ENCODE assay signal across 19 cellular contexts in genomic region chr1:208278638-208279037, GRCh38. TPM values are rescaled to one million over a fixed set of nuclear protein-coding genes. Genes with fewer than 3 reads are reported as not detected.
DNase-seq lines count a peak whose midpoint lies in the region; ATAC-seq and TF ChIP-seq lines count a peak whose summit lies in the region.
"Had no signal": no experiment of that assay in that cellular context is flagged by ENCODE, and none has a peak within 500 bp of the region (broad histone marks: within the 10 kb centered on the region; RNA-seq: fewer than 3 reads in every experiment).

No MANE protein-coding gene starts in this region.

- intact Hi-C loops in left ventricle myocardium inferior (cut with micrococcal nuclease): no loop called here
- intact Hi-C loops in cardiac septum (cut with DNase I): no loop called here
- intact Hi-C loops in activated naive CD4-positive, alpha-beta T cell treated with anti-CD3 and anti-CD28 coated beads for 36 hours (cut with micrococcal nuclease): no loop called here

- H3K9me2 ChIP-seq in MM.1S (replicated peaks; ENCODE audit: insufficient read depth, low read length): no peaks in the 10 kb centered on the region

- H3K27ac ChIP-seq in left ventricle myocardium inferior (replicated peaks) (peak overlapping the region; percentile 9), MM.1S (ENCODE audit: low read length) (no peak overlapping the region)
- H3K27ac ChIP-seq: GM23248, SJSA1 had no signal

- peak overlapping the region; percentile 54 for H2AFZ ChIP-seq in MM.1S (ENCODE audit: low read length)
- H2AFZ ChIP-seq: GM23248 had no signal

- H3K27ac Mint-ChIP-seq in activated naive CD4-positive, alpha-beta T cell treated with anti-CD3 and anti-CD28 coated beads for 36 hours: no peak overlapping the region
- H3K27ac Mint-ChIP-seq: CD4-positive, alpha-beta memory T cell; H9 had no signal

- H3K27me3 ChIP-seq in left ventricle myocardium inferior (ENCODE audit: low read depth) (peaks cover 50% of the 10 kb centered on the region), MM.1S (replicated peaks; ENCODE audit: insufficient read depth, low read length) (no peaks in the 10 kb centered on the region)
- H3K27me3 ChIP-seq: SJSA1 had no signal

- H4K20me1 ChIP-seq in MM.1S (ENCODE audit: insufficient read depth, low read length): no peaks in the 10 kb centered on the region

- no peaks in the 10 kb centered on the region for H3K79me2 ChIP-seq in MM.1S (ENCODE audit: low read length)

- H3K4me2 ChIP-seq in MM.1S (ENCODE audit: low read depth, low read length): peak overlapping the region; percentile 36

- no peaks in the 10 kb centered on the region for H3K9me3 Mint-ChIP-seq in activated naive CD4-positive, alpha-beta T cell treated with anti-CD3 and anti-CD28 coated beads for 36 hours
- H3K9me3 Mint-ChIP-seq: CD4-positive, alpha-beta memory T cell; H9 had no signal

- H3K4me1 ChIP-seq in left ventricle myocardium inferior (peaks cover 12% of the 10 kb centered on the region), MM.1S (ENCODE audit: low read length) (peaks cover 19% of the 10 kb centered on the region)

- H3K9me3 ChIP-seq in left ventricle myocardium inferior (replicated peaks) (no peaks in the 10 kb centered on the region), MM.1S (replicated peaks; ENCODE audit: insufficient read depth, low read length) (no peaks in the 10 kb centered on the region)
- H3K9me3 ChIP-seq: SJSA1 had no signal

- TF ChIP-seq CTCF in left ventricle myocardium inferior (IDR thresholded peaks at IDR 0.05; ENCODE audit: borderline replicate concordance) (no peak), MM.1S (IDR thresholded peaks at IDR 0.05; ENCODE audit: low read length) (no peak)

- H3K9ac ChIP-seq in MM.1S (ENCODE audit: low read length): no peak overlapping the region
- H3K9ac ChIP-seq: GM23248 had no signal

- H3K36me3 ChIP-seq in left ventricle myocardium inferior (no peaks in the 10 kb centered on the region), MM.1S (replicated peaks; ENCODE audit: insufficient read depth, low read length) (no peaks in the 10 kb centered on the region)
- H3K36me3 ChIP-seq: SJSA1 had no signal

- no peaks in the 10 kb centered on the region for H3K4me1 Mint-ChIP-seq in activated naive CD4-positive, alpha-beta T cell treated with anti-CD3 and anti-CD28 coated beads for 36 hours (ENCODE audit: low read depth)

- ATAC-seq in HG02970 (IDR thresholded peaks at IDR 0.05; ENCODE audit: low FRiP score, unreplicated experiment): no peak
- ATAC-seq: Right ventricle myocardium inferior had no signal

- H3K4me3 Mint-ChIP-seq in activated naive CD4-positive, alpha-beta T cell treated with anti-CD3 and anti-CD28 coated beads for 36 hours: no peak overlapping the region
- H3K4me3 Mint-ChIP-seq: CD4-positive, alpha-beta memory T cell; H9 had no signal

- peaks cover 20% of the 10 kb centered on the region for H3K27me3 Mint-ChIP-seq in activated naive CD4-positive, alpha-beta T cell treated with anti-CD3 and anti-CD28 coated beads for 36 hours (ENCODE audit: low read depth)

- no peak for TF ChIP-seq POLR2A in erythroblast (IDR thresholded peaks at IDR 0.05; ENCODE audit: low read length)

- CTCF ChIA-PET in activated naive CD4-positive, alpha-beta T cell treated with anti-CD3 and anti-CD28 coated beads for 36 hours (lab: Charles Lee): interaction anchor here (0.5 to 0.7 kb wide), 2 partner anchors 140 to 1217 kb away, joined by 3 read pairs; no protein-coding TSS in a partner anchor

- DNase-seq in left ventricle myocardium inferior (no peak), cardiac septum (ENCODE audit: low spot score) (no peak), MM.1S (no peak), astrocyte of the hippocampus (ENCODE audit: low read depth, low spot score) (peak; percentile 13), erythroblast (lab: John Stamatoyannopoulos, UW) (no peak)
- no peak for DNase-seq in activated naive CD4-positive, alpha-beta T cell treated with anti-CD3 and anti-CD28 coated beads for 36 hours
- DNase-seq: CD4-positive, alpha-beta memory T cell; DMS79; GM23248; H9; KBM-7; NCI-H1092 treated with DMSO at 0.1 percent for 48 hours; NCI-H2081 treated with DMSO at 0.1 percent for 48 hours; NCI-H446 treated with DMSO at 0.1 percent for 48 hours; NCI-H526 treated with DMSO at 0.1 percent for 48 hours; T-helper 1 cell had no signal

- H3K36me3 Mint-ChIP-seq in activated naive CD4-positive, alpha-beta T cell treated with anti-CD3 and anti-CD28 coated beads for 36 hours (ENCODE audit: low read depth): no peaks in the 10 kb centered on the region
- H3K36me3 Mint-ChIP-seq: CD4-positive, alpha-beta memory T cell had no signal

- H3K4me3 ChIP-seq in left ventricle myocardium inferior (no peak overlapping the region), MM.1S (ENCODE audit: low read length) (no peak overlapping the region; the same call in 1 of the 2 replicates)
- H3K4me3 ChIP-seq: GM23248, SJSA1 had no signal

- no peaks in the 10 kb centered on the region for H3F3A ChIP-seq in MM.1S (ENCODE audit: insufficient read depth, low read length)

RNA-seq across cellular contexts. Expression of gene PLXNA2, which starts 34.5 kb away (rescaled TPM):
- total RNA-seq in left ventricle myocardium inferior (29.1 TPM), cardiac septum (23.8 TPM)
- total RNA-seq in activated naive CD4-positive, alpha-beta T cell treated with anti-CD3 and anti-CD28 coated beads for 36 hours: under 1 TPM; 0.26 to 0.35 TPM

Comparison
In these comparisons a context has a peak if more than half of its experiments do, and no peak if none do; other contexts are left out.
1. RNA of gene PLXNA2, which starts 34.5 kb away (total RNA-seq): 29.1 TPM in left ventricle myocardium inferior (single experiment) and 23.8 TPM in cardiac septum (single experiment); 0.26 to 0.35 TPM in activated naive CD4-positive, alpha-beta T cell treated with anti-CD3 and anti-CD28 coated beads for 36 hours; every median in the first group is over 10 times any median in the second.